In genomic region chr14:77623201-77623600, GRCh38 we compare ENCODE assay signal across 19 cellular contexts. TPM values are rescaled to one million over a fixed set of nuclear protein-coding genes. Genes with fewer than 3 reads are reported as not detected.
DNase-seq lines count a peak whose midpoint lies in the region; ATAC-seq and TF ChIP-seq lines count a peak whose summit lies in the region.
"Had no signal": no experiment of that assay in that cellular context is flagged by ENCODE, and none has a peak within 500 bp of the region (broad histone marks: within the 10 kb centered on the region; RNA-seq: fewer than 3 reads in every experiment).

No MANE protein-coding gene starts in this region.

- H3K27me3 Mint-ChIP-seq in natural killer cell (ENCODE audit: low read depth in 2 of 2), result peaks cover 0 to 2% of the 10 kb centered on the region in 2 donors

- no peak overlapping the region for H3K27ac ChIP-seq in right cardiac atrium (ENCODE audit: low read length)
- H3K27ac ChIP-seq in epithelial cell of prostate, result peak overlapping the region; percentile 32
- H3K27ac ChIP-seq in parathyroid adenoma, result peak overlapping the region; percentile 60
- H3K27ac ChIP-seq: KMS-11 had no signal

- H3K4me3 ChIP-seq in right cardiac atrium (ENCODE audit: low read length) (no peak overlapping the region), parathyroid adenoma (ENCODE audit: low read depth, low read length) (no peak overlapping the region)
- H3K4me3 ChIP-seq: HAP-1 had no signal

- H3K36me3 ChIP-seq in parathyroid adenoma (ENCODE audit: control insufficient read depth, insufficient read depth, low read length), result no peaks in the 10 kb centered on the region
- H3K36me3 ChIP-seq: BE2C, HAP-1 had no signal

- peak overlapping the region; percentile 47 for H2AFZ ChIP-seq in parathyroid adenoma

- intact Hi-C loops in Right ventricle myocardium inferior (cut with DNase I) (no loop called here), right cardiac atrium (cut with DNase I) (no loop called here), natural killer cell (cut with micrococcal nuclease) (no loop called here)

- H3K4me1 ChIP-seq in right cardiac atrium (ENCODE audit: control insufficient read depth, insufficient read depth, low read length) (no peaks in the 10 kb centered on the region), parathyroid adenoma (peaks cover 24% of the 10 kb centered on the region)
- H3K4me1 ChIP-seq: BE2C, HAP-1 had no signal

- 83% methylated on average over 1 of the region's 1 CpG for WGBS in right cardiac atrium

- no peaks in the 10 kb centered on the region for H3K36me3 Mint-ChIP-seq in natural killer cell
- H3K36me3 Mint-ChIP-seq: CD4-positive, CD25-positive, alpha-beta regulatory T cell had no signal

- H3K9me3 ChIP-seq in right cardiac atrium (ENCODE audit: control insufficient read depth, low read length) (no peaks in the 10 kb centered on the region), parathyroid adenoma (ENCODE audit: control insufficient read depth, low read length) (no peaks in the 10 kb centered on the region)
- H3K9me3 ChIP-seq: BE2C, HAP-1, SK-N-SH had no signal

- peak overlapping the region; percentile 44 for H3K4me2 ChIP-seq in parathyroid adenoma (ENCODE audit: low read length)
- H3K4me2 ChIP-seq: KMS-11, SK-N-SH had no signal

- H3K79me2 ChIP-seq in parathyroid adenoma, result no peaks in the 10 kb centered on the region

- DNase-seq in Right ventricle myocardium inferior (ENCODE audit: missing footprints) (no peak), right cardiac atrium (no peak), HT-29 (ENCODE audit: low spot score) (peak; percentile 42), epithelial cell of prostate (ENCODE audit: low read depth, low spot score) (no peak), SW480 (ENCODE audit: low spot score) (no peak), natural killer cell (no peak), NAMALWA (ENCODE audit: low spot score) (no peak)
- DNase-seq: 8988T; BE2C; CD4-positive, CD25-positive, alpha-beta regulatory T cell; COR-L47; DMS 273 treated with DMSO at 0.1 percent for 48 hours; DND-41; NCI-H1092 treated with DMSO at 0.1 percent for 48 hours; SHP77 treated with DMSO at 0.1 percent for 48 hours; SK-N-SH had no signal

- H3K4me3 Mint-ChIP-seq in natural killer cell, result no peak overlapping the region
- H3K4me3 Mint-ChIP-seq: CD4-positive, CD25-positive, alpha-beta regulatory T cell had no signal

- H3K27me3 ChIP-seq in right cardiac atrium (ENCODE audit: control insufficient read depth, insufficient read depth) (no peaks in the 10 kb centered on the region), parathyroid adenoma (ENCODE audit: control insufficient read depth, insufficient read depth, low read length) (no peaks in the 10 kb centered on the region)
- H3K27me3 ChIP-seq: BE2C had no signal

- no peak overlapping the region for H3K27ac Mint-ChIP-seq in natural killer cell
- H3K27ac Mint-ChIP-seq: CD4-positive, CD25-positive, alpha-beta regulatory T cell had no signal

- no peak overlapping the region for H3K9ac ChIP-seq in parathyroid adenoma
- H3K9ac ChIP-seq: KMS-11, SK-N-SH had no signal

- no peak for TF ChIP-seq CTCF in parathyroid adenoma (IDR thresholded peaks at IDR 0.05)
- TF ChIP-seq CTCF in natural killer cell (IDR thresholded peaks at IDR 0.05), result no peak

- H3K9me3 Mint-ChIP-seq in natural killer cell, result no peaks in the 10 kb centered on the region

- peak; percentile 42 for ATAC-seq in Right ventricle myocardium inferior
- no peak for ATAC-seq in right cardiac atrium
- ATAC-seq in natural killer cell, result no peak

- H3K4me1 Mint-ChIP-seq in natural killer cell, result no peaks in the 10 kb centered on the region

RNA-seq across cellular contexts. Expression of gene SPTLC2, which starts 6.8 kb away (rescaled TPM):
- 10.8 TPM for total RNA-seq in Right ventricle myocardium inferior
- total RNA-seq in right cardiac atrium, result 10 to 100 TPM; 10.7 to 15.8 (median 13.0) TPM
- 4.8 TPM for polyA plus RNA-seq in right cardiac atrium
- 22.9 and 28.0 TPM in 2 replicates for total RNA-seq in HT-29 (2014; rRNA removed; shearing (Covaris generic))
- 10 to 100 TPM; 35.2 to 58.6 (median 50.4) TPM for total RNA-seq in natural killer cell
